8 cellular contexts compared by ENCODE assay signal in the genomic region with DNA sequence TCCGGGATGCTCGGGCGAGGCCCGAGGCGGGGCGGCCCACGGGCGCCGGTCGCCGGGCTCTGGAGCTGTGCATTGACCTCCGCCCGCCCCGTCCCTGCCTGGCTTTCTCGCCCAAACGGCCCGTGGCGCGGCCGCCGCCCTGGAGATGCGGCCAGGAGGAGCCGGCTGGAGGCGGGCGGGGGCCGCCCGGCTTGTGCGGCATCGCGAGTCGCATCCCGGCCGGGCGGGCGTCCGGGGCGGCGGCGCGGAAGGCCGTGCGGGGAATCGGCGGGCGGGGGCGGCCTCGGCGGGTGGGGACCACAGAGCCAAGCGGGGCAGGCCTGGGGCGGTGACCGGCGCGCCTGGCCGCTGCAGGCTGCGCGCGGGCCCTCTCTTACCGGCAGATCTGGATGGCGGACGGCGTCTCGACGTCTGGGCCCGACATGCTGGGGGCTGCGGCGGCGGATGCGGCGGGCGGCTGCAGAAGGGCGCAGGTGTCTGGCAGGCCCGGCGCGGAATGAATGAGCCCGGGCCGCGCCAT. TPM values are rescaled to one million over a fixed set of nuclear protein-coding genes. Genes with fewer than 3 reads are reported as not detected.
DNase-seq lines count a peak whose midpoint lies in the region; ATAC-seq and TF ChIP-seq lines count a peak whose summit lies in the region.

No MANE protein-coding gene starts in this region.

- DNase-seq in BJ (ENCODE audit: low read depth): no peak
- DNase-seq in central memory CD8-positive, alpha-beta T cell (ENCODE audit: low spot score in 2 of 2): no peak
- DNase-seq in GM20000 (ENCODE audit: low spot score): no peak
- no peak for DNase-seq in NCI-H446 (lab: John Stamatoyannopoulos, UW)
- no peak for DNase-seq in germinal center (ENCODE audit: low spot score)

- CTCF ChIA-PET in BJ (lab: Yijun Ruan, JAX): interaction anchor here (0.7 to 1.3 kb wide), 5 partner anchors 9 to 98 kb away, joined by 3 to 4 read pairs (median 3); a partner anchor contains a TSS

- H3K27me3 Mint-ChIP-seq in central memory CD8-positive, alpha-beta T cell: no peaks in the 10 kb centered on the region

- peaks cover 19% of the 10 kb centered on the region for H3K4me1 ChIP-seq in mucosa of stomach (ENCODE audit: control insufficient read depth, insufficient read depth, low read length)

- peak; percentile 6; the same call in 1 of the 2 replicates for TF ChIP-seq EP300 in Ishikawa (IDR thresholded peaks at IDR 0.05; ENCODE audit: borderline replicate concordance)

- peak overlapping the region; percentile 78 for H3K4me3 Mint-ChIP-seq in central memory CD8-positive, alpha-beta T cell

- H3K4me1 Mint-ChIP-seq in central memory CD8-positive, alpha-beta T cell: peaks cover 14% of the 10 kb centered on the region

- no peak for TF ChIP-seq RAD21 in Ishikawa (IDR thresholded peaks at IDR 0.05; ENCODE audit: low read depth)

- H3K27me3 ChIP-seq in BJ (ENCODE audit: control insufficient read depth, insufficient read depth, low read length) (no peaks in the 10 kb centered on the region; the same call in 1 of the 2 replicates), mucosa of stomach (ENCODE audit: control insufficient read depth, insufficient read depth, low read length) (no peaks in the 10 kb centered on the region)

- H3K9me3 Mint-ChIP-seq in central memory CD8-positive, alpha-beta T cell: no peaks in the 10 kb centered on the region

- H3K36me3 ChIP-seq in BJ (ENCODE audit: control insufficient read depth, insufficient read depth, low read length) (no peaks in the 10 kb centered on the region), mucosa of stomach (ENCODE audit: control insufficient read depth, insufficient read depth, low read length) (no peaks in the 10 kb centered on the region)

- no peaks in the 10 kb centered on the region for H3K9me3 ChIP-seq in mucosa of stomach (ENCODE audit: control insufficient read depth, low read length)

- TF ChIP-seq CTCF in BJ (IDR thresholded peaks at IDR 0.05; ENCODE audit: insufficient read depth, low read depth, low read length) (no peak), GM20000 (IDR thresholded peaks at IDR 0.05; ENCODE audit: extremely low read depth, missing control alignments) (no peak)

- H3K4me3 ChIP-seq in BJ (ENCODE audit: low read depth, low read length) (peak overlapping the region; percentile 72), mucosa of stomach (ENCODE audit: low read length) (peak overlapping the region; percentile 28)

- peak overlapping the region; percentile 85 for H3K27ac Mint-ChIP-seq in central memory CD8-positive, alpha-beta T cell (ENCODE audit: low read depth)

- peaks cover 6% of the 10 kb centered on the region for H3K36me3 Mint-ChIP-seq in central memory CD8-positive, alpha-beta T cell (ENCODE audit: insufficient read depth)

- POLR2A ChIA-PET in BJ (lab: Charles Lee): interaction anchor here (0.6 kb wide), 1 partner anchor 63 kb away, joined by 5 read pairs; no protein-coding TSS in a partner anchor

- peak overlapping the region; percentile 24 for H3K9ac ChIP-seq in mucosa of stomach (ENCODE audit: low read length)

- ATAC-seq in GM19372 (IDR thresholded peaks at IDR 0.05; ENCODE audit: low read depth, unreplicated experiment): peak; percentile 24
- no peak for ATAC-seq in central memory CD8-positive, alpha-beta T cell (replicated peaks; ENCODE audit: extremely low read depth, poor library complexity, severe bottlenecking)

TF ChIP-seq in Ishikawa, 13 proteins besides CTCF, POLR2A, EP300 and RAD21:
- TF ChIP-seq YY1 (IDR thresholded peaks at IDR 0.05; ENCODE audit: low read depth) (peak; percentile 70), CEBPB (IDR thresholded peaks at IDR 0.05) (no peak), CREB1 (IDR thresholded peaks at IDR 0.05; ENCODE audit: low read depth) (no peak), TAF1 (IDR thresholded peaks at IDR 0.05; ENCODE audit: low read depth) (peak; percentile 65; the same call in 1 of the 2 replicates), FOXM1 (IDR thresholded peaks at IDR 0.05; ENCODE audit: borderline replicate concordance, low read depth) (no peak)

RNA-seq across cellular contexts. Expression of a gene that starts 0.6 kb away (rescaled TPM):
- polyA plus RNA-seq in BJ (2011; rRNA removed): 68.1 and 157 TPM in 2 replicates
- polyA minus RNA-seq in BJ (2011; rRNA and poly(A)+ RNA removed): 24.9 and 28.0 TPM in 2 replicates

RNA-seq across cellular contexts. Expression of a gene that starts 26.8 kb away (rescaled TPM):
- polyA plus RNA-seq in BJ (2011; rRNA removed): not detected in 2 replicates
- polyA minus RNA-seq in BJ (2011; rRNA and poly(A)+ RNA removed): 0.05 TPM in 1 of 2 replicates, not detected in the other

RNA-seq across cellular contexts. Expression of a gene that starts 31.6 kb away (rescaled TPM):
- polyA plus RNA-seq in BJ (2011; rRNA removed): not detected in 2 replicates
- not detected in 2 replicates for polyA minus RNA-seq in BJ (2011; rRNA and poly(A)+ RNA removed)
